ENCODE assay signal across 28 cellular contexts in genomic region chr7:157674715-157675426, GRCh38.
DNase-seq lines count a peak whose midpoint lies in the region; ATAC-seq and TF ChIP-seq lines count a peak whose summit lies in the region.
"Had no signal": no experiment of that assay in that cellular context is flagged by ENCODE, and none has a peak within 500 bp of the region (broad histone marks: within the 10 kb centered on the region; RNA-seq: fewer than 3 reads in every experiment).

No MANE protein-coding gene starts in this region.

- POLR2A ChIA-PET in MCF 10A (lab: Yijun Ruan, JAX) = no interaction called here
- POLR2A ChIA-PET in activated CD8-positive, alpha-beta T cell treated with anti-CD3 and anti-CD28 coated beads, Interleukin-2, amount 10 ng/mL, durations not matched to agents 7 days and 5 days (lab: Charles Lee) = interaction anchor here (0.5 kb wide), 1 partner anchor 232 kb away, joined by 3 read pairs; no protein-coding TSS in a partner anchor

- H3K36me3 Mint-ChIP-seq in CD14-positive monocyte = no peaks in the 10 kb centered on the region
- H3K36me3 Mint-ChIP-seq in MCF 10A (ENCODE audit: insufficient read depth, unreplicated experiment) = no peaks in the 10 kb centered on the region
- no peaks in the 10 kb centered on the region for H3K36me3 Mint-ChIP-seq in activated CD8-positive, alpha-beta T cell treated with anti-CD3 and anti-CD28 coated beads, Interleukin-2, amount 10 ng/mL, durations not matched to agents 7 days and 5 days (ENCODE audit: low read depth)
- H3K36me3 Mint-ChIP-seq: natural killer cell treated with Interleukin-12 subunit alpha and Interleukin-12 subunit beta and Interleukin-15 and Interleukin-18, amount 100 ng/mL, for 72 hours had no signal

- WGBS in spleen, 5 donors = 87 to 90% (median 89%) methylated on average over 27 to 30 of the region's 30 CpGs

- peaks cover 0 to 4% (median 0%) of the 10 kb centered on the region in 7 donors for H3K9me3 Mint-ChIP-seq in CD14-positive monocyte
- peaks cover 8% of the 10 kb centered on the region for H3K9me3 Mint-ChIP-seq in MCF 10A (ENCODE audit: unreplicated experiment)
- H3K9me3 Mint-ChIP-seq in activated CD8-positive, alpha-beta T cell treated with anti-CD3 and anti-CD28 coated beads, Interleukin-2, amount 10 ng/mL, durations not matched to agents 7 days and 5 days (ENCODE audit: insufficient read depth) = no peaks in the 10 kb centered on the region
- H3K9me3 Mint-ChIP-seq: activated CD4-positive, alpha-beta T cell treated with anti-CD3 and anti-CD28 coated beads, Interleukin-2, amount 10 ng/mL, durations not matched to agents 24 days and 14 days; central memory CD8-positive, alpha-beta T cell; natural killer cell treated with Interleukin-12 subunit alpha and Interleukin-12 subunit beta and Interleukin-15 and Interleukin-18, amount 100 ng/mL, for 72 hours; stimulated activated naive CD8-positive, alpha-beta T cell treated with anti-CD3 and anti-CD28 coated beads, Interleukin-15, amount 100 ng/mL, for 72 hours had no signal

- H3K36me3 ChIP-seq in KOPT-K1 (ENCODE audit: insufficient read depth, low read length) = 0 out of 2 replicates have a peak, but pooled peaks cover 18% of the 10 kb centered on the region
- no peaks in the 10 kb centered on the region for H3K36me3 ChIP-seq in spleen
- H3K36me3 ChIP-seq: BE2C, SJSA1, tibial nerve had no signal

- intact Hi-C loops in CD14-positive monocyte (cut with micrococcal nuclease) (no loop called here), head of caudate nucleus (cut with DNase I) (no loop called here), spleen (cut with DNase I; ENCODE audit: low total_unique reads) (no loop called here), MCF 10A (cut with micrococcal nuclease) (no loop called here)

- no peak for ATAC-seq in activated CD8-positive, alpha-beta T cell treated with anti-CD3 and anti-CD28 coated beads, Interleukin-2, amount 10 ng/mL, durations not matched to agents 7 days and 5 days
- ATAC-seq in HG03039 (IDR thresholded peaks at IDR 0.05; ENCODE audit: unreplicated experiment) = no peak
- ATAC-seq: HepG2; stimulated activated naive CD8-positive, alpha-beta T cell treated with anti-CD3 and anti-CD28 coated beads, Interleukin-15, amount 100 ng/mL, for 72 hours had no signal

- H3K4me3 ChIP-seq in spleen = no peak overlapping the region
- H3K4me3 ChIP-seq: hepatocyte, SJSA1, skin epidermis, tibial nerve had no signal

- peak overlapping the region in 1 of 2 donors; percentile 20 for H3K4me3 Mint-ChIP-seq in CD14-positive monocyte
- H3K4me3 Mint-ChIP-seq in MCF 10A (ENCODE audit: unreplicated experiment) = no peak overlapping the region
- H3K4me3 Mint-ChIP-seq in activated CD8-positive, alpha-beta T cell treated with anti-CD3 and anti-CD28 coated beads, Interleukin-2, amount 10 ng/mL, durations not matched to agents 7 days and 5 days = no peak overlapping the region
- H3K4me3 Mint-ChIP-seq: activated CD4-positive, alpha-beta T cell treated with anti-CD3 and anti-CD28 coated beads, Interleukin-2, amount 10 ng/mL, durations not matched to agents 24 days and 14 days; central memory CD8-positive, alpha-beta T cell; natural killer cell treated with Interleukin-12 subunit alpha and Interleukin-12 subunit beta and Interleukin-15 and Interleukin-18, amount 100 ng/mL, for 72 hours; stimulated activated naive CD8-positive, alpha-beta T cell treated with anti-CD3 and anti-CD28 coated beads, Interleukin-15, amount 100 ng/mL, for 72 hours had no signal

- H3K27ac ChIP-seq in KOPT-K1 (ENCODE audit: low read depth, low read length, poor library complexity, severe bottlenecking) (peak overlapping the region; percentile 14), spleen (no peak overlapping the region)
- H3K27ac ChIP-seq: hepatocyte, SJSA1, skin epidermis, tibial nerve had no signal

- no TSS peak for BruUV-seq in MCF 10A (replicated peaks; lab: Mats Ljungman, UMichigan)

- peaks cover 0 to 88% (median 17%) of the 10 kb centered on the region in 7 donors for H3K27me3 ChIP-seq in spleen (replicated peaks in 1 of 7)
- H3K27me3 ChIP-seq: BE2C, SJSA1 had no signal

- no peak for TF ChIP-seq POLR2A in spleen (IDR thresholded peaks at IDR 0.05)

- CTCF ChIA-PET in MCF 10A (lab: Yijun Ruan, JAX) = no interaction called here
- CTCF ChIA-PET in activated CD8-positive, alpha-beta T cell treated with anti-CD3 and anti-CD28 coated beads, Interleukin-2, amount 10 ng/mL, durations not matched to agents 7 days and 5 days (lab: Charles Lee) = no interaction called here

- H3K4me1 ChIP-seq in spleen = no peaks in the 10 kb centered on the region
- H3K4me1 ChIP-seq: BE2C, tibial nerve had no signal

- no peaks in the 10 kb centered on the region for H3K9me3 ChIP-seq in KOPT-K1 (ENCODE audit: insufficient read depth, low read length, poor library complexity, severe bottlenecking)
- H3K9me3 ChIP-seq in spleen = no peaks in the 10 kb centered on the region
- H3K9me3 ChIP-seq: BE2C, tibial nerve had no signal

- DNase-seq in CD14-positive monocyte (ENCODE audit: low spot score) = peak; percentile 30
- DNase-seq in head of caudate nucleus = peak in 29 of 42 donors; percentile 9 to 81 (median 49)
- DNase-seq in spleen = peak; percentile 71
- no peak for DNase-seq in MCF 10A (ENCODE audit: unreplicated experiment)
- DNase-seq in AML-193 (lab: John Stamatoyannopoulos, UW) = no peak
- DNase-seq in activated CD8-positive, alpha-beta T cell treated with anti-CD3 and anti-CD28 coated beads, Interleukin-2, amount 10 ng/mL, durations not matched to agents 7 days and 5 days = no peak
- DNase-seq: ACHN; activated CD4-positive, alpha-beta T cell treated with anti-CD3 and anti-CD28 coated beads, Interleukin-2, amount 10 ng/mL, durations not matched to agents 24 days and 14 days; activated naive CD4-positive, alpha-beta T cell treated with Interleukin-2 at 50 U/mL for 16 hours; activated T-cell treated with anti-CD3 and anti-CD28 coated beads, Interleukin-2, amount 50 U/mL, for 48 hours; BE2C; dermis blood vessel endothelial cell; DMS153; MV-4-11; NCI-H1436; NCI-H446; NCI-H748 treated with DMSO at 0.1 percent for 48 hours; stimulated activated naive CD8-positive, alpha-beta T cell treated with anti-CD3 and anti-CD28 coated beads, Interleukin-15, amount 100 ng/mL, for 72 hours; T-helper 9 cell had no signal

- peaks cover 29 to 43% (median 42%) of the 10 kb centered on the region in 3 donors for H3K27me3 Mint-ChIP-seq in CD14-positive monocyte (ENCODE audit: low read depth in 3 of 3)
- peaks cover 5% of the 10 kb centered on the region for H3K27me3 Mint-ChIP-seq in MCF 10A (ENCODE audit: insufficient read depth, unreplicated experiment)
- H3K27me3 Mint-ChIP-seq in activated CD8-positive, alpha-beta T cell treated with anti-CD3 and anti-CD28 coated beads, Interleukin-2, amount 10 ng/mL, durations not matched to agents 7 days and 5 days (ENCODE audit: low read depth) = peaks cover 40% of the 10 kb centered on the region

- no peak for TF ChIP-seq CTCF in CD14-positive monocyte (IDR thresholded peaks at IDR 0.05)
- no peak for TF ChIP-seq CTCF in spleen (IDR thresholded peaks at IDR 0.05 in 8 of 11, conservative IDR thresholded peaks at IDR 0.05 in 3 of 11)
- TF ChIP-seq CTCF in MCF 10A (IDR thresholded peaks at IDR 0.05; ENCODE audit: unreplicated experiment) = no peak

- H3K4me1 Mint-ChIP-seq in CD14-positive monocyte (no peaks in the 10 kb centered on the region), MCF 10A (ENCODE audit: insufficient read depth, unreplicated experiment) (no peaks in the 10 kb centered on the region)
- peaks cover 13% of the 10 kb centered on the region for H3K4me1 Mint-ChIP-seq in activated CD8-positive, alpha-beta T cell treated with anti-CD3 and anti-CD28 coated beads, Interleukin-2, amount 10 ng/mL, durations not matched to agents 7 days and 5 days (ENCODE audit: low read depth)
- H3K4me1 Mint-ChIP-seq: activated CD4-positive, alpha-beta T cell treated with anti-CD3 and anti-CD28 coated beads, Interleukin-2, amount 10 ng/mL, durations not matched to agents 24 days and 14 days had no signal

- no peak overlapping the region for H3K27ac Mint-ChIP-seq in CD14-positive monocyte
- H3K27ac Mint-ChIP-seq in MCF 10A (ENCODE audit: low read depth, unreplicated experiment) = no peak overlapping the region
- H3K27ac Mint-ChIP-seq in activated CD8-positive, alpha-beta T cell treated with anti-CD3 and anti-CD28 coated beads, Interleukin-2, amount 10 ng/mL, durations not matched to agents 7 days and 5 days = no peak overlapping the region
- H3K27ac Mint-ChIP-seq: activated CD4-positive, alpha-beta T cell treated with anti-CD3 and anti-CD28 coated beads, Interleukin-2, amount 10 ng/mL, durations not matched to agents 24 days and 14 days; natural killer cell treated with Interleukin-12 subunit alpha and Interleukin-12 subunit beta and Interleukin-15 and Interleukin-18, amount 100 ng/mL, for 72 hours; stimulated activated naive CD8-positive, alpha-beta T cell treated with anti-CD3 and anti-CD28 coated beads, Interleukin-15, amount 100 ng/mL, for 72 hours had no signal

Comparison
In these comparisons a context has a peak if more than half of its experiments do, and no peak if none do; other contexts are left out.
1. DNase-seq: peak in CD14-positive monocyte (single experiment), head of caudate nucleus (29 of 42) and spleen (single experiment); none in MCF 10A (single experiment), AML-193 (0 of 2) and activated CD8-positive, alpha-beta T cell treated with anti-CD3 and anti-CD28 coated beads, Interleukin-2, amount 10 ng/mL, durations not matched to agents 7 days and 5 days (single experiment).